In the genomic region with DNA sequence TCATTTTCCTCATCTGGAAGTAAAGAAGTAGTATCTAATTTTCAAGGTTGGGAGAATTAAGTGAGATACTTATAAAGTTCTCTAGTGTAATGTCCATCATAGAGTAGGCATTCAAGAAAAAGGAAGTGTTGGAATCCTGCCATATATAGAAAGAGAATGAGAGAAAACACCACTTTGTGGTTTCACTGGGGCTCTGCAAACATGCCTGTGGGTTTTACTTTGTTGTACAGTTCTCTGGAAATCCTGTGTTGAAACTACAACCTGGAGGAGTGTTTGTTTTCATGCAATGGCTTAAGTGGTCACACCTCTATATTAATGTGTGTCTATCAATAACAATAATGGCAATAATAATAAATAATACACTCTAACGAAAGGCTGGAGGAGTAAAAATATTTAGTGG, we compare ENCODE assay signal across 1 cellular context.
TF ChIP-seq lines count a peak whose summit lies in the region.

No MANE protein-coding gene starts in this region.

TF ChIP-seq in GM12878, 131 proteins besides CTCF, POLR2A, EP300 and RAD21 (continued from another document):
- TF ChIP-seq IRF5 (IDR thresholded peaks at IDR 0.05; ENCODE audit: borderline replicate concordance): no peak
- TF ChIP-seq SRF (IDR thresholded peaks at IDR 0.05; ENCODE audit: low read depth in 2 of 2, low read length in 2 of 2): no peak
- no peak for TF ChIP-seq NRF1 (conservative IDR thresholded peaks at IDR 0.05; ENCODE audit: low read depth, low read length)
- TF ChIP-seq, protein P1, sequence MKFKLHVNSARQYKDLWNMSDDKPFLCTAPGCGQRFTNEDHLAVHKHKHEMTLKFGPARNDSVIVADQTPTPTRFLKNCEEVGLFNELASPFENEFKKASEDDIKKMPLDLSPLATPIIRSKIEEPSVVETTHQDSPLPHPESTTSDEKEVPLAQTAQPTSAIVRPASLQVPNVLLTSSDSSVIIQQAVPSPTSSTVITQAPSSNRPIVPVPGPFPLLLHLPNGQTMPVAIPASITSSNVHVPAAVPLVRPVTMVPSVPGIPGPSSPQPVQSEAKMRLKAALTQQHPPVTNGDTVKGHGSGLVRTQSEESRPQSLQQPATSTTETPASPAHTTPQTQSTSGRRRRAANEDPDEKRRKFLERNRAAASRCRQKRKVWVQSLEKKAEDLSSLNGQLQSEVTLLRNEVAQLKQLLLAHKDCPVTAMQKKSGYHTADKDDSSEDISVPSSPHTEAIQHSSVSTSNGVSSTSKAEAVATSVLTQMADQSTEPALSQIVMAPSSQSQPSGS (IDR thresholded peaks at IDR 0.05; ENCODE audit: low read length): no peak
- no peak for TF ChIP-seq SREBF1 (IDR thresholded peaks at IDR 0.05; ENCODE audit: low read length)
- no peak for TF ChIP-seq CREM (IDR thresholded peaks at IDR 0.05; ENCODE audit: low read depth)
- TF ChIP-seq, protein P2, sequence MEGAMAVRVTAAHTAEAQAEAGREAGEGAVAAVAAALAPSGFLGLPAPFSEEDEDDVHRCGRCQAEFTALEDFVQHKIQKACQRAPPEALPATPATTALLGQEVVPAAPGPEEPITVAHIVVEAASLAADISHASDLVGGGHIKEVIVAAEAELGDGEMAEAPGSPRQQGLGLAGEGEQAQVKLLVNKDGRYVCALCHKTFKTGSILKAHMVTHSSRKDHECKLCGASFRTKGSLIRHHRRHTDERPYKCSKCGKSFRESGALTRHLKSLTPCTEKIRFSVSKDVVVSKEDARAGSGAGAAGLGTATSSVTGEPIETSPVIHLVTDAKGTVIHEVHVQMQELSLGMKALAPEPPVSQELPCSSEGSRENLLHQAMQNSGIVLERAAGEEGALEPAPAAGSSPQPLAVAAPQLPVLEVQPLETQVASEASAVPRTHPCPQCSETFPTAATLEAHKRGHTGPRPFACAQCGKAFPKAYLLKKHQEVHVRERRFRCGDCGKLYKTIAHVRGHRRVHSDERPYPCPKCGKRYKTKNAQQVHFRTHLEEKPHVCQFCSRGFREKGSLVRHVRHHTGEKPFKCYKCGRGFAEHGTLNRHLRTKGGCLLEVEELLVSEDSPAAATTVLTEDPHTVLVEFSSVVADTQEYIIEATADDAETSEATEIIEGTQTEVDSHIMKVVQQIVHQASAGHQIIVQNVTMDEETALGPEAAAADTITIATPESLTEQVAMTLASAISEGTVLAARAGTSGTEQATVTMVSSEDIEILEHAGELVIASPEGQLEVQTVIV (IDR thresholded peaks at IDR 0.05; ENCODE audit: borderline replicate concordance, partially characterized antibody): no peak
